1 cellular context compared by ENCODE assay signal in genomic region chr19:2089001-2089711, GRCh38.
A peak's percentile ranks its signal among the peaks of the same experiment; 100 is the strongest.
TF ChIP-seq lines count a peak whose summit lies in the region.

No MANE protein-coding gene starts in this region.

TF ChIP-seq in HepG2, 621 proteins besides CTCF, POLR2A, EP300 and RAD21 (continued from another document):
- no peak for TF ChIP-seq TEF (CRISPR knock-in tag; IDR thresholded peaks at IDR 0.05)
- no peak for TF ChIP-seq ATF2 (CRISPR knock-in tag; IDR thresholded peaks at IDR 0.05)
- TF ChIP-seq NRL (CRISPR knock-in tag; IDR thresholded peaks at IDR 0.05; ENCODE audit: borderline replicate concordance): no peak
- no peak; the same call in 1 of the 2 replicates for TF ChIP-seq MEIS1 (CRISPR knock-in tag; IDR thresholded peaks at IDR 0.05; ENCODE audit: borderline replicate concordance)
- no peak for TF ChIP-seq TEAD2 (CRISPR knock-in tag; IDR thresholded peaks at IDR 0.05)
- no peak for TF ChIP-seq ZBTB42 (CRISPR knock-in tag; IDR thresholded peaks at IDR 0.05)
- TF ChIP-seq CREB1 (IDR thresholded peaks at IDR 0.05): no peak
- TF ChIP-seq CREB1 (CRISPR knock-in tag; IDR thresholded peaks at IDR 0.05): no peak
- TF ChIP-seq SMARCE1 (IDR thresholded peaks at IDR 0.05; ENCODE audit: borderline replicate concordance): no peak
- TF ChIP-seq RBM22 (optimal IDR thresholded peaks at IDR 0.05; ENCODE audit: low read length): no peak
- no peak for TF ChIP-seq DBP (CRISPR knock-in tag; IDR thresholded peaks at IDR 0.05; ENCODE audit: not compliant biosample characterization)
- no peak for TF ChIP-seq ZNF7 (CRISPR knock-in tag; IDR thresholded peaks at IDR 0.05)
- TF ChIP-seq ZFP36 (IDR thresholded peaks at IDR 0.05; ENCODE audit: borderline replicate concordance, low read depth, low read length, partially characterized antibody): no peak
- no peak for TF ChIP-seq ARID4A (CRISPR knock-in tag; IDR thresholded peaks at IDR 0.05; ENCODE audit: borderline replicate concordance)
- peak; percentile 40 for TF ChIP-seq TEAD3 (CRISPR knock-in tag; optimal IDR thresholded peaks at IDR 0.05; ENCODE audit: borderline replicate concordance)
- no peak for TF ChIP-seq MIER2 (CRISPR knock-in tag; IDR thresholded peaks at IDR 0.05)
- no peak for TF ChIP-seq CBX1 (IDR thresholded peaks at IDR 0.05; ENCODE audit: low read depth)
- TF ChIP-seq LRRFIP1 (CRISPR knock-in tag; conservative IDR thresholded peaks at IDR 0.05): no peak
- no peak for TF ChIP-seq NR2F6 (IDR thresholded peaks at IDR 0.05)
- no peak for TF ChIP-seq NR2F6 (CRISPR knock-in tag; IDR thresholded peaks at IDR 0.05)
- TF ChIP-seq ZNF513 (CRISPR knock-in tag; conservative IDR thresholded peaks at IDR 0.05): no peak
- no peak for TF ChIP-seq MLLT10 (CRISPR knock-in tag; IDR thresholded peaks at IDR 0.05)
- no peak for TF ChIP-seq ZNF253 (CRISPR knock-in tag; IDR thresholded peaks at IDR 0.05; ENCODE audit: borderline replicate concordance)
- no peak for TF ChIP-seq ZBTB20 (CRISPR knock-in tag; IDR thresholded peaks at IDR 0.05; ENCODE audit: borderline replicate concordance, low read depth)
- no peak for TF ChIP-seq PAWR (CRISPR knock-in tag; IDR thresholded peaks at IDR 0.05; ENCODE audit: borderline replicate concordance)
- no peak for TF ChIP-seq ZNF329 (CRISPR knock-in tag; IDR thresholded peaks at IDR 0.05; ENCODE audit: low read depth)
- TF ChIP-seq ZNF883 (CRISPR knock-in tag; IDR thresholded peaks at IDR 0.05; ENCODE audit: not compliant biosample characterization): no peak
- no peak for TF ChIP-seq KMT2B (CRISPR knock-in tag; IDR thresholded peaks at IDR 0.05)
- TF ChIP-seq ZNF567 (CRISPR knock-in tag; IDR thresholded peaks at IDR 0.05; ENCODE audit: borderline replicate concordance): no peak
- no peak for TF ChIP-seq ZNF10 (CRISPR knock-in tag; IDR thresholded peaks at IDR 0.05; ENCODE audit: borderline replicate concordance, low read depth)
- no peak for TF ChIP-seq ZSCAN30 (CRISPR knock-in tag; IDR thresholded peaks at IDR 0.05)
- TF ChIP-seq CAMTA2 (CRISPR knock-in tag; IDR thresholded peaks at IDR 0.05; ENCODE audit: borderline replicate concordance): no peak
- no peak for TF ChIP-seq HES4 (CRISPR knock-in tag; IDR thresholded peaks at IDR 0.05; ENCODE audit: borderline replicate concordance)
- TF ChIP-seq LCORL (IDR thresholded peaks at IDR 0.05): no peak
- no peak for TF ChIP-seq LCORL (CRISPR knock-in tag; IDR thresholded peaks at IDR 0.05)
- TF ChIP-seq HOXA3 (CRISPR knock-in tag; IDR thresholded peaks at IDR 0.05): no peak
- no peak for TF ChIP-seq ZBTB7B (CRISPR knock-in tag; IDR thresholded peaks at IDR 0.05)
- TF ChIP-seq SALL2 (CRISPR knock-in tag; IDR thresholded peaks at IDR 0.05): no peak
- no peak for TF ChIP-seq ZBTB37 (CRISPR knock-in tag; IDR thresholded peaks at IDR 0.05)
- TF ChIP-seq JUND (CRISPR knock-in tag; IDR thresholded peaks at IDR 0.05): no peak
- TF ChIP-seq FOXP1 (IDR thresholded peaks at IDR 0.05): no peak
- no peak for TF ChIP-seq FOXP1 (CRISPR knock-in tag; IDR thresholded peaks at IDR 0.05)
- TF ChIP-seq GMEB2 (CRISPR knock-in tag; IDR thresholded peaks at IDR 0.05; ENCODE audit: low read depth): no peak
- TF ChIP-seq ZNF44 (CRISPR knock-in tag; IDR thresholded peaks at IDR 0.05): no peak
- TF ChIP-seq ZNF232 (CRISPR knock-in tag; IDR thresholded peaks at IDR 0.05; ENCODE audit: borderline replicate concordance): no peak
- no peak for TF ChIP-seq ZNF282 (IDR thresholded peaks at IDR 0.05; ENCODE audit: partially characterized antibody)
- no peak for TF ChIP-seq ZSCAN12 (CRISPR knock-in tag; IDR thresholded peaks at IDR 0.05)
- no peak for TF ChIP-seq NFIC (IDR thresholded peaks at IDR 0.05; ENCODE audit: low read length)
- no peak for TF ChIP-seq RBAK (CRISPR knock-in tag; IDR thresholded peaks at IDR 0.05)
- no peak for TF ChIP-seq TIGD3 (CRISPR knock-in tag; IDR thresholded peaks at IDR 0.05; ENCODE audit: borderline replicate concordance)
- TF ChIP-seq ZNF331 (CRISPR knock-in tag; IDR thresholded peaks at IDR 0.05): no peak
- TF ChIP-seq GABPB1 (CRISPR knock-in tag; IDR thresholded peaks at IDR 0.05): no peak
- no peak for TF ChIP-seq MATR3 (CRISPR knock-in tag; IDR thresholded peaks at IDR 0.05)
- no peak for TF ChIP-seq ZNF782 (CRISPR knock-in tag; IDR thresholded peaks at IDR 0.05; ENCODE audit: borderline replicate concordance)
- TF ChIP-seq ZBTB33 (CRISPR knock-in tag; IDR thresholded peaks at IDR 0.05): peak; percentile 85
- TF ChIP-seq CEBPG (CRISPR knock-in tag; IDR thresholded peaks at IDR 0.05): no peak
- peak; percentile 48; the same call in 1 of the 2 replicates for TF ChIP-seq ELF3 (CRISPR knock-in tag; IDR thresholded peaks at IDR 0.05)
- no peak for TF ChIP-seq ZNF572 (CRISPR knock-in tag; IDR thresholded peaks at IDR 0.05)
